Comparison of ENCODE assay signal across 8 cellular contexts in genomic region chr11:83284501-83285051, GRCh38. TPM values are rescaled to one million over a fixed set of nuclear protein-coding genes. Genes with fewer than 3 reads are reported as not detected.
A peak's percentile ranks its signal among the peaks of the same experiment; 100 is the strongest.
DNase-seq lines count a peak whose midpoint lies in the region; ATAC-seq and TF ChIP-seq lines count a peak whose summit lies in the region.

No MANE protein-coding gene starts in this region.

- peaks cover 0 to 4% (median 0%) of the 10 kb centered on the region in 3 donors for H3K27me3 Mint-ChIP-seq in CD14-positive monocyte (ENCODE audit: low read depth in 3 of 3)
- no peaks in the 10 kb centered on the region for H3K27me3 Mint-ChIP-seq in naive thymus-derived CD8-positive, alpha-beta T cell

- peaks cover 30% of the 10 kb centered on the region for H3K4me1 Mint-ChIP-seq in CD14-positive monocyte
- H3K4me1 Mint-ChIP-seq in naive thymus-derived CD8-positive, alpha-beta T cell = peaks cover 22 to 61% (median 46%) of the 10 kb centered on the region in 4 donors

- H3K27me3 ChIP-seq in MM.1S (replicated peaks; ENCODE audit: insufficient read depth, low read length) = no peaks in the 10 kb centered on the region

- DNase-seq in CD14-positive monocyte (ENCODE audit: low spot score) = no peak
- DNase-seq in MM.1S = no peak
- no peak for DNase-seq in cardiac fibroblast (ENCODE audit: low read depth in 2 of 2)
- no peak for DNase-seq in naive thymus-derived CD8-positive, alpha-beta T cell
- no peak for DNase-seq in NCI-H2227 treated with DMSO at 0.1 percent for 48 hours (lab: John Stamatoyannopoulos, UW)
- no peak for DNase-seq in NCI-H1417 (lab: John Stamatoyannopoulos, UW)
- DNase-seq in middle frontal gyrus (ENCODE audit: extremely low spot score, low spot score) = no peak

- peak overlapping the region; percentile 93; the same call in 1 of the 2 replicates for H3K27ac ChIP-seq in MM.1S (ENCODE audit: low read length)

- H3K9me3 Mint-ChIP-seq in CD14-positive monocyte = no peaks in the 10 kb centered on the region
- H3K9me3 Mint-ChIP-seq in naive thymus-derived CD8-positive, alpha-beta T cell = peaks cover 0 to 8% (median 0%) of the 10 kb centered on the region in 9 donors

- peak overlapping the region; percentile 93 to 96 for H3K4me3 Mint-ChIP-seq in CD14-positive monocyte
- peak overlapping the region; percentile 89 to 99 (median 98) for H3K4me3 Mint-ChIP-seq in naive thymus-derived CD8-positive, alpha-beta T cell

- H3K36me3 ChIP-seq in MM.1S (replicated peaks; ENCODE audit: insufficient read depth, low read length) = no peaks in the 10 kb centered on the region

- intact Hi-C loops in CD14-positive monocyte (cut with micrococcal nuclease) = loop anchor here (2.0 to 10.0 kb wide), 6 partner anchors 90 to 382 kb away; partner anchors contain the start of genes ANKRD42 (in 2 of the 2), DDIAS (in 2 of the 2), PRCP (in 2 of the 2) and PCF11 (in 1 of the 2)

- peaks cover 10 to 11% of the 10 kb centered on the region in 2 donors for H3K36me3 Mint-ChIP-seq in CD14-positive monocyte
- H3K36me3 Mint-ChIP-seq in naive thymus-derived CD8-positive, alpha-beta T cell = peaks cover under 1 to 15% (median 14%) of the 10 kb centered on the region in 3 donors

- ATAC-seq in naive thymus-derived CD8-positive, alpha-beta T cell = no peak
- no peak for ATAC-seq in HG03565 (IDR thresholded peaks at IDR 0.05; ENCODE audit: unreplicated experiment)

- H3K9me2 ChIP-seq in MM.1S (replicated peaks; ENCODE audit: insufficient read depth, low read length) = no peaks in the 10 kb centered on the region

- no peaks in the 10 kb centered on the region for H3K9me3 ChIP-seq in MM.1S (replicated peaks; ENCODE audit: insufficient read depth, low read length)

- POLR2A ChIA-PET in naive thymus-derived CD8-positive, alpha-beta T cell (lab: Charles Lee) = interaction anchor here (1.2 kb wide), 2 partner anchors 383 to 384 kb away, joined by 3 to 6 read pairs; partner anchors contain the start of genes DDIAS and PRCP

- peak overlapping the region; percentile 85 for H3K4me2 ChIP-seq in MM.1S (ENCODE audit: low read depth, low read length)

- peaks cover 21% of the 10 kb centered on the region for H3K4me1 ChIP-seq in MM.1S (ENCODE audit: low read length)

- peaks cover 36% of the 10 kb centered on the region for H3K79me2 ChIP-seq in MM.1S (ENCODE audit: low read length)

- peak overlapping the region; percentile 98; the same call in 1 of the 2 replicates for H3K9ac ChIP-seq in MM.1S (ENCODE audit: low read length)

- peak overlapping the region; percentile 96 for H3K4me3 ChIP-seq in MM.1S (ENCODE audit: low read length)
- H3K4me3 ChIP-seq in cardiac fibroblast (replicated peaks in 1 of 2; ENCODE audit: low read depth in 2 of 2, low read length in 2 of 2) = peak overlapping the region; percentile 90 to 91

- peak overlapping the region in 4 of 7 donors; percentile 67 to 100 (median 99) for H3K27ac Mint-ChIP-seq in CD14-positive monocyte
- peak overlapping the region; percentile 98 to 100 (median 100) for H3K27ac Mint-ChIP-seq in naive thymus-derived CD8-positive, alpha-beta T cell

- H3F3A ChIP-seq in MM.1S (ENCODE audit: insufficient read depth, low read length) = peaks cover 5% of the 10 kb centered on the region; the same call in 1 of the 2 replicates

- H4K20me1 ChIP-seq in MM.1S (ENCODE audit: insufficient read depth, low read length) = no peaks in the 10 kb centered on the region

- 0 out of 2 replicates have a peak overlapping the region, but pooled peaks have one; percentile 89 for H2AFZ ChIP-seq in MM.1S (ENCODE audit: low read length)

- no peak for TF ChIP-seq CTCF in CD14-positive monocyte (IDR thresholded peaks at IDR 0.05)
- no peak for TF ChIP-seq CTCF in MM.1S (IDR thresholded peaks at IDR 0.05; ENCODE audit: low read length)
- no peak for TF ChIP-seq CTCF in cardiac fibroblast (IDR thresholded peaks at IDR 0.05; ENCODE audit: low read depth, low read length)

RNA-seq across cellular contexts. Expression of gene CCDC90B, which starts 1.6 kb away (rescaled TPM):
- 10 to 100 TPM; 39.6 to 46.2 TPM for polyA plus RNA-seq in CD14-positive monocyte
- total RNA-seq in naive thymus-derived CD8-positive, alpha-beta T cell = 10 to 100 TPM; 31.9 to 35.9 TPM
- 10 to 100 TPM; 48.5 to 54.7 (median 52.1) TPM for polyA plus RNA-seq in naive thymus-derived CD8-positive, alpha-beta T cell
